ENCODE assay signal across 1 cellular context in genomic region chr20:18692453-18692852, GRCh38.
TF ChIP-seq lines count a peak whose summit lies in the region.

No MANE protein-coding gene starts in this region.

TF ChIP-seq in SK-N-SH treated with all-trans-retinoic acid at 6 μM for 48 hours, 23 proteins besides CTCF, POLR2A, EP300 and RAD21 (continued from another document):
- TF ChIP-seq, protein P1, sequence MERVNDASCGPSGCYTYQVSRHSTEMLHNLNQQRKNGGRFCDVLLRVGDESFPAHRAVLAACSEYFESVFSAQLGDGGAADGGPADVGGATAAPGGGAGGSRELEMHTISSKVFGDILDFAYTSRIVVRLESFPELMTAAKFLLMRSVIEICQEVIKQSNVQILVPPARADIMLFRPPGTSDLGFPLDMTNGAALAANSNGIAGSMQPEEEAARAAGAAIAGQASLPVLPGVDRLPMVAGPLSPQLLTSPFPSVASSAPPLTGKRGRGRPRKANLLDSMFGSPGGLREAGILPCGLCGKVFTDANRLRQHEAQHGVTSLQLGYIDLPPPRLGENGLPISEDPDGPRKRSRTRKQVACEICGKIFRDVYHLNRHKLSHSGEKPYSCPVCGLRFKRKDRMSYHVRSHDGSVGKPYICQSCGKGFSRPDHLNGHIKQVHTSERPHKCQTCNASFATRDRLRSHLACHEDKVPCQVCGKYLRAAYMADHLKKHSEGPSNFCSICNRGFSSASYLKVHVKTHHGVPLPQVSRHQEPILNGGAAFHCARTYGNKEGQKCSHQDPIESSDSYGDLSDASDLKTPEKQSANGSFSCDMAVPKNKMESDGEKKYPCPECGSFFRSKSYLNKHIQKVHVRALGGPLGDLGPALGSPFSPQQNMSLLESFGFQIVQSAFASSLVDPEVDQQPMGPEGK (CRISPR knock-in tag; IDR thresholded peaks at IDR 0.05; ENCODE audit: borderline replicate concordance): no peak
- TF ChIP-seq RARB (CRISPR knock-in tag; IDR thresholded peaks at IDR 0.05): no peak
